In genomic region chr1:42756956-42757891, GRCh38 we compare ENCODE assay signal across 8 cellular contexts. TPM values are rescaled to one million over a fixed set of nuclear protein-coding genes. Genes with fewer than 3 reads are reported as not detected.
DNase-seq lines count a peak whose midpoint lies in the region; ATAC-seq and TF ChIP-seq lines count a peak whose summit lies in the region.

No MANE protein-coding gene starts in this region.

- no peaks in the 10 kb centered on the region for H3K79me2 ChIP-seq in parathyroid adenoma

- no peak overlapping the region for H2AFZ ChIP-seq in parathyroid adenoma

- H3K4me3 ChIP-seq in parathyroid adenoma (ENCODE audit: low read depth, low read length) = no peak overlapping the region

- H3K27me3 ChIP-seq in parathyroid adenoma (ENCODE audit: control insufficient read depth, insufficient read depth, low read length) = no peaks in the 10 kb centered on the region

- H3K4me2 ChIP-seq in parathyroid adenoma (ENCODE audit: low read length) = no peak overlapping the region

- TF ChIP-seq CTCF in parathyroid adenoma (IDR thresholded peaks at IDR 0.05) = peak; percentile 62

- H3K9ac ChIP-seq in parathyroid adenoma = no peak overlapping the region

- H3K9me3 ChIP-seq in parathyroid adenoma (ENCODE audit: control insufficient read depth, low read length) = no peaks in the 10 kb centered on the region

- no peak overlapping the region for H3K27ac ChIP-seq in parathyroid adenoma

- ATAC-seq in Right ventricle myocardium superior (ENCODE audit: poor library complexity) = peak; percentile 52
- no peak for ATAC-seq in GM21360 (IDR thresholded peaks at IDR 0.05; ENCODE audit: unreplicated experiment)

- DNase-seq in Right ventricle myocardium superior (no peak), cardiac septum (ENCODE audit: low spot score) (no peak), NCI-H1092 treated with DMSO at 0.1 percent for 48 hours (lab: John Stamatoyannopoulos, UW) (peak; percentile 70), SKM-1 treated with dmso at 0.1 percent for 144 hours (lab: John Stamatoyannopoulos, UW; ENCODE audit: unreplicated experiment) (peak; percentile 57), fibroblast of peridontal ligament (ENCODE audit: extremely low read depth) (peak; percentile 71), OCI-M2 (lab: John Stamatoyannopoulos, UW; ENCODE audit: unreplicated experiment) (no peak)

- H3K4me1 ChIP-seq in parathyroid adenoma = no peaks in the 10 kb centered on the region

- intact Hi-C loops in Right ventricle myocardium superior (cut with DNase I) (no loop called here), cardiac septum (cut with DNase I) (no loop called here)

- H3K36me3 ChIP-seq in parathyroid adenoma (ENCODE audit: control insufficient read depth, insufficient read depth, low read length) = no peaks in the 10 kb centered on the region

RNA-seq across cellular contexts. Expression of gene P3H1, which starts 9.6 kb away (rescaled TPM):
- total RNA-seq in Right ventricle myocardium superior (6.7 TPM), cardiac septum (12.2 TPM)

RNA-seq across cellular contexts. Expression of gene C1orf50, which starts 9.8 kb away (rescaled TPM):
- 7.6 TPM for total RNA-seq in Right ventricle myocardium superior
- total RNA-seq in cardiac septum = 11.0 TPM

RNA-seq across cellular contexts. Expression of gene CLDN19, which starts 17.2 kb away (rescaled TPM):
- total RNA-seq in Right ventricle myocardium superior (not detected), cardiac septum (not detected)

RNA-seq across cellular contexts. Expression of gene TMEM269, which starts 27.6 kb away (rescaled TPM):
- total RNA-seq in Right ventricle myocardium superior (not detected), cardiac septum (not detected)

RNA-seq across cellular contexts. Expression of gene ERMAP, which starts 59.7 kb away (rescaled TPM):
- total RNA-seq in Right ventricle myocardium superior (3.6 TPM), cardiac septum (8.5 TPM)

Comparison
In these comparisons a context has a peak if more than half of its experiments do, and no peak if none do; other contexts are left out.
1. DNase-seq: peak in NCI-H1092 treated with DMSO at 0.1 percent for 48 hours (single experiment), SKM-1 treated with dmso at 0.1 percent for 144 hours (single experiment) and fibroblast of peridontal ligament (single experiment); none in Right ventricle myocardium superior (single experiment), cardiac septum (single experiment) and OCI-M2 (single experiment).